Comparison of ENCODE assay signal across 17 cellular contexts in genomic region chr1:94999456-95000131, GRCh38.
DNase-seq lines count a peak whose midpoint lies in the region; ATAC-seq and TF ChIP-seq lines count a peak whose summit lies in the region.
"Had no signal": no experiment of that assay in that cellular context is flagged by ENCODE, and none has a peak within 500 bp of the region (broad histone marks: within the 10 kb centered on the region; RNA-seq: fewer than 3 reads in every experiment).

No MANE protein-coding gene starts in this region.

- WGBS in right cardiac atrium, result 61% methylated on average over 4 of the region's 4 CpGs

- no peak for TF ChIP-seq CTCF in right atrium auricular region (IDR thresholded peaks at IDR 0.05)
- no peak for TF ChIP-seq CTCF in brain (conservative IDR thresholded peaks at IDR 0.05)

- H3K27ac ChIP-seq in right atrium auricular region, result no peak overlapping the region
- no peak overlapping the region for H3K27ac ChIP-seq in right cardiac atrium (ENCODE audit: low read length)
- H3K27ac ChIP-seq: 22Rv1, GM23248, HL-60 had no signal

- no peak for DNase-seq in Right ventricle myocardium superior
- DNase-seq in right atrium auricular region (ENCODE audit: low spot score), result no peak
- no peak for DNase-seq in right cardiac atrium
- DNase-seq in HuH-7 (ENCODE audit: low spot score), result no peak
- DNase-seq in EL, result no peak
- DNase-seq: Caco-2; CD8-positive, alpha-beta memory T cell; DND-41; GF-D8; GM23248 had no signal

- ATAC-seq in Right ventricle myocardium superior (ENCODE audit: poor library complexity), result peak; percentile 54
- ATAC-seq in right cardiac atrium, result peak; percentile 50 to 73
- no peak for ATAC-seq in GM18909 (IDR thresholded peaks at IDR 0.05; ENCODE audit: poor library complexity, unreplicated experiment)
- ATAC-seq: HCT116, K562 had no signal

- H3K27me3 ChIP-seq in right atrium auricular region (no peaks in the 10 kb centered on the region), right cardiac atrium (ENCODE audit: control insufficient read depth, insufficient read depth) (no peaks in the 10 kb centered on the region)

- H3K4me1 Mint-ChIP-seq in brain, result peaks cover 56% of the 10 kb centered on the region
- H3K4me1 Mint-ChIP-seq: CD14-positive monocyte; CD8-positive, alpha-beta memory T cell had no signal

- no peaks in the 10 kb centered on the region for H3K36me3 ChIP-seq in right atrium auricular region

- H3K4me3 ChIP-seq in right atrium auricular region, result no peak overlapping the region
- H3K4me3 ChIP-seq in right cardiac atrium (ENCODE audit: low read length), result no peak overlapping the region
- H3K4me3 ChIP-seq: GM23248, K562 had no signal

- H3K9me3 ChIP-seq in right atrium auricular region (no peaks in the 10 kb centered on the region), right cardiac atrium (ENCODE audit: control insufficient read depth, low read length) (no peaks in the 10 kb centered on the region)
- H3K9me3 ChIP-seq: Caco-2 had no signal

- H3K36me3 Mint-ChIP-seq in brain, result no peaks in the 10 kb centered on the region

- H3K27me3 Mint-ChIP-seq in brain, result peaks cover 2% of the 10 kb centered on the region
- H3K27me3 Mint-ChIP-seq: CD8-positive, alpha-beta memory T cell had no signal

- H3K4me1 ChIP-seq in right atrium auricular region (peaks cover 0 to 18% of the 10 kb centered on the region in 2 donors), right cardiac atrium (ENCODE audit: control insufficient read depth, insufficient read depth, low read length) (peaks cover 2% of the 10 kb centered on the region)
- H3K4me1 ChIP-seq: Caco-2 had no signal

- H3K4me3 Mint-ChIP-seq in brain, result peak overlapping the region in 1 of 5 experiments; percentile 33
- H3K4me3 Mint-ChIP-seq: CD14-positive monocyte; CD8-positive, alpha-beta memory T cell had no signal

- peak overlapping the region in 4 of 5 experiments; percentile 21 to 88 (median 60) for H3K27ac Mint-ChIP-seq in brain
- H3K27ac Mint-ChIP-seq: CD14-positive monocyte; CD8-positive, alpha-beta memory T cell had no signal

- intact Hi-C loops in Right ventricle myocardium superior (cut with DNase I) (no loop called here), right cardiac atrium (cut with DNase I) (no loop called here)

- no peaks in the 10 kb centered on the region for H3K9me3 Mint-ChIP-seq in brain
- H3K9me3 Mint-ChIP-seq: CD14-positive monocyte; CD8-positive, alpha-beta memory T cell had no signal
